Comparison of ENCODE assay signal across 1 cellular context in the genomic region with DNA sequence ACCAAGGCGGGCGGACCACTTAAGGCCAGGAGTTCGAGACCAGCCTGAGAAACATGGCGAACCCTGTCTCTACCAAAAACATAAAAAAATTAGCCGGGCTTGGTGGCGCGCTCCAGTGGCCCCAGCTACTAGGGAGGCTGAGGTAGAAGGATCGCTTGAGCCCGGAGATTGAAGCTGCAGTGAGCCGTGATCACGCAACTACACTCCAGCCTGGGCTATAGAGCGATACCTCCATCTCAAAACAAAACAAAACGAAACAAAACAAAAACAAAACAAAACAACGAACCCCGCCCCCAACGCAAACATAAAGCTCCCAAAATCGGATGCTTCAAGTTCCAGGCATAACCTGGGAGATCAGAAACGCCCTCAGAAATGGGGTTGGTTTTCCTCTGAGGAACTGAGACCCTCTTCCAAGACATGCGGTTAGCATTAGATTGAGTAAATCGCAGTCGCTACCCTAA.
TF ChIP-seq lines count a peak whose summit lies in the region.

No MANE protein-coding gene starts in this region.

TF ChIP-seq in IMR-90, 13 proteins besides CTCF, POLR2A, EP300 and RAD21 (continued from another document):
- TF ChIP-seq ELK1 (IDR thresholded peaks at IDR 0.05; ENCODE audit: borderline replicate concordance, low read depth, low read length) = no peak
- TF ChIP-seq NFE2L2 (IDR thresholded peaks at IDR 0.05; ENCODE audit: low read depth, low read length) = no peak
- no peak for TF ChIP-seq MXI1 (IDR thresholded peaks at IDR 0.05; ENCODE audit: borderline replicate concordance, low read depth, low read length)
- no peak for TF ChIP-seq CHD1 (IDR thresholded peaks at IDR 0.05; ENCODE audit: low read depth, low read length)
- no peak for TF ChIP-seq RCOR1 (IDR thresholded peaks at IDR 0.05; ENCODE audit: insufficient replicate concordance, low read length)
- TF ChIP-seq RFX5 (IDR thresholded peaks at IDR 0.05; ENCODE audit: low read depth, low read length) = no peak
- TF ChIP-seq, protein P1, sequence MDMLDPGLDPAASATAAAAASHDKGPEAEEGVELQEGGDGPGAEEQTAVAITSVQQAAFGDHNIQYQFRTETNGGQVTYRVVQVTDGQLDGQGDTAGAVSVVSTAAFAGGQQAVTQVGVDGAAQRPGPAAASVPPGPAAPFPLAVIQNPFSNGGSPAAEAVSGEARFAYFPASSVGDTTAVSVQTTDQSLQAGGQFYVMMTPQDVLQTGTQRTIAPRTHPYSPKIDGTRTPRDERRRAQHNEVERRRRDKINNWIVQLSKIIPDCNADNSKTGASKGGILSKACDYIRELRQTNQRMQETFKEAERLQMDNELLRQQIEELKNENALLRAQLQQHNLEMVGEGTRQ (IDR thresholded peaks at IDR 0.05; ENCODE audit: low read depth, low read length) = no peak
- no peak for TF ChIP-seq MAFK (IDR thresholded peaks at IDR 0.05; ENCODE audit: low read depth, low read length)
- no peak for TF ChIP-seq CEBPB (IDR thresholded peaks at IDR 0.05; ENCODE audit: low read depth, low read length)
- TF ChIP-seq FOS (IDR thresholded peaks at IDR 0.05; ENCODE audit: low read depth, low read length) = no peak
TF ChIP-seq in IMR-90: peak in this region for 0.
